ENCODE assay signal across 1 cellular context in the genomic region with DNA sequence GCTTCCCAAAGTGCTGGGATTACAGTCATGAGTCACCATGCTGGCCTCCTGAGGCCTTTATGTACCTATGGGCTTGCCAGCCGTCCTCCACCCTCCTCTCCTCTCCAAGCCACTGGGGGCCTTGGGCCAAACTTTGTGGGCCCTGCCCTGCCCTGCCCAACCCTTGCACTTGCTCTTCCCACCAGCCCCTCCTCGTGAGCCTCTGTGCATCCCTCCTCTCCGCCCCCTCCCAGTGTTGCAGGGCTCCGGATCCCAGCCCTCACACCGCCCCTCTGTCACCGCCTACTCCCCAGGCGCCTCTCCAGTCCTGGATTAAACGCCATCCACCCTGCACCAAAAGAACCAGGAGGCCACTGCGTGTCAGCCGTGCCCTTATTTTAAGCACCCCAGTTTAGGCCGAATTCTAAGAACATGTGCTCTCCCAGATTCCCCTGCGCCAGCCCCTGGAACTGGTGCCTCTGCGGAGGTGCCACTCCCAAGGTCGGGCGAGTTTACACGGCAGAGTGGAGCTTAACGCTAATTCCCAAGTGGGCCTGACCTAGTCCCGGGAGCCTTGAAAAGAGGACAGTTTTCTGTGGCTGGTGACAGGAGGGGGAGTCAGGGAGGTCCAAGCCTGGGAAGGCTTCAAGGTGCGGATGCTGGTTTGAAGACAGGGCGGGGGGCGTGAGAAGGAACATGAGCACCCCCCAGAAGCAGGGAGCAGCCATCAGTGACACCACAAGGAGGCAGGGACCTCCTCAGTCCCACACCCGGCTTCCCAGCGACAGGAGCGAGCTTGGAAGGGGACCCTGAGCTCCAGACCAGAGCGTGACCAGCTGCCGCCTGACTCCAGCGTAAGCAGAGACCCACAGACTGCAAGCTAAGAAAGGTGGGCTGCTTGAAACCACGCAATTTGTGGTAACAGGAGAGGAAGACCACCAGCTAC.
TF ChIP-seq lines count a peak whose summit lies in the region.

No MANE protein-coding gene starts in this region.

TF ChIP-seq in HEK293, 187 proteins besides CTCF, POLR2A, EP300 and RAD21 (continued from another document):
- TF ChIP-seq, protein P1, sequence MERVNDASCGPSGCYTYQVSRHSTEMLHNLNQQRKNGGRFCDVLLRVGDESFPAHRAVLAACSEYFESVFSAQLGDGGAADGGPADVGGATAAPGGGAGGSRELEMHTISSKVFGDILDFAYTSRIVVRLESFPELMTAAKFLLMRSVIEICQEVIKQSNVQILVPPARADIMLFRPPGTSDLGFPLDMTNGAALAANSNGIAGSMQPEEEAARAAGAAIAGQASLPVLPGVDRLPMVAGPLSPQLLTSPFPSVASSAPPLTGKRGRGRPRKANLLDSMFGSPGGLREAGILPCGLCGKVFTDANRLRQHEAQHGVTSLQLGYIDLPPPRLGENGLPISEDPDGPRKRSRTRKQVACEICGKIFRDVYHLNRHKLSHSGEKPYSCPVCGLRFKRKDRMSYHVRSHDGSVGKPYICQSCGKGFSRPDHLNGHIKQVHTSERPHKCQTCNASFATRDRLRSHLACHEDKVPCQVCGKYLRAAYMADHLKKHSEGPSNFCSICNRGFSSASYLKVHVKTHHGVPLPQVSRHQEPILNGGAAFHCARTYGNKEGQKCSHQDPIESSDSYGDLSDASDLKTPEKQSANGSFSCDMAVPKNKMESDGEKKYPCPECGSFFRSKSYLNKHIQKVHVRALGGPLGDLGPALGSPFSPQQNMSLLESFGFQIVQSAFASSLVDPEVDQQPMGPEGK (tag by site-specific recombination; IDR thresholded peaks at IDR 0.05) = peak; percentile 57
- TF ChIP-seq, protein P2, sequence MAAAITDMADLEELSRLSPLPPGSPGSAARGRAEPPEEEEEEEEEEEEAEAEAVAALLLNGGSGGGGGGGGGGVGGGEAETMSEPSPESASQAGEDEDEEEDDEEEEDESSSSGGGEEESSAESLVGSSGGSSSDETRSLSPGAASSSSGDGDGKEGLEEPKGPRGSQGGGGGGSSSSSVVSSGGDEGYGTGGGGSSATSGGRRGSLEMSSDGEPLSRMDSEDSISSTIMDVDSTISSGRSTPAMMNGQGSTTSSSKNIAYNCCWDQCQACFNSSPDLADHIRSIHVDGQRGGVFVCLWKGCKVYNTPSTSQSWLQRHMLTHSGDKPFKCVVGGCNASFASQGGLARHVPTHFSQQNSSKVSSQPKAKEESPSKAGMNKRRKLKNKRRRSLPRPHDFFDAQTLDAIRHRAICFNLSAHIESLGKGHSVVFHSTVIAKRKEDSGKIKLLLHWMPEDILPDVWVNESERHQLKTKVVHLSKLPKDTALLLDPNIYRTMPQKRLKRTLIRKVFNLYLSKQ (tag by site-specific recombination; IDR thresholded peaks at IDR 0.05; ENCODE audit: borderline replicate concordance) = no peak
- TF ChIP-seq ZNF768 (tag by site-specific recombination; IDR thresholded peaks at IDR 0.05) = no peak
- TF ChIP-seq ZNF391 (tag by site-specific recombination; IDR thresholded peaks at IDR 0.05; ENCODE audit: borderline replicate concordance, low read depth) = no peak
- peak; percentile 40; the same call in 1 of the 2 replicates for TF ChIP-seq ZNF600 (tag by site-specific recombination; IDR thresholded peaks at IDR 0.05)
- TF ChIP-seq ZNF341 (tag by site-specific recombination; IDR thresholded peaks at IDR 0.05; ENCODE audit: low read depth) = peak; percentile 15; the same call in 1 of the 2 replicates
- TF ChIP-seq KLF9 (tag by site-specific recombination; IDR thresholded peaks at IDR 0.05; ENCODE audit: low read depth) = no peak
- no peak for TF ChIP-seq ZNF791 (tag by site-specific recombination; IDR thresholded peaks at IDR 0.05)
- no peak for TF ChIP-seq ZBTB20 (tag by site-specific recombination; IDR thresholded peaks at IDR 0.05)
- TF ChIP-seq ZNF48 (tag by site-specific recombination; IDR thresholded peaks at IDR 0.05) = no peak
- TF ChIP-seq, protein P3, sequence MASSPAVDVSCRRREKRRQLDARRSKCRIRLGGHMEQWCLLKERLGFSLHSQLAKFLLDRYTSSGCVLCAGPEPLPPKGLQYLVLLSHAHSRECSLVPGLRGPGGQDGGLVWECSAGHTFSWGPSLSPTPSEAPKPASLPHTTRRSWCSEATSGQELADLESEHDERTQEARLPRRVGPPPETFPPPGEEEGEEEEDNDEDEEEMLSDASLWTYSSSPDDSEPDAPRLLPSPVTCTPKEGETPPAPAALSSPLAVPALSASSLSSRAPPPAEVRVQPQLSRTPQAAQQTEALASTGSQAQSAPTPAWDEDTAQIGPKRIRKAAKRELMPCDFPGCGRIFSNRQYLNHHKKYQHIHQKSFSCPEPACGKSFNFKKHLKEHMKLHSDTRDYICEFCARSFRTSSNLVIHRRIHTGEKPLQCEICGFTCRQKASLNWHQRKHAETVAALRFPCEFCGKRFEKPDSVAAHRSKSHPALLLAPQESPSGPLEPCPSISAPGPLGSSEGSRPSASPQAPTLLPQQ (tag by site-specific recombination; IDR thresholded peaks at IDR 0.05) = no peak
- TF ChIP-seq SP7 (tag by site-specific recombination; IDR thresholded peaks at IDR 0.05) = peak; percentile 78
- TF ChIP-seq ZFP69B (tag by site-specific recombination; IDR thresholded peaks at IDR 0.05) = 0 out of 2 replicates have a peak, but pooled peaks have one; percentile 58
- TF ChIP-seq ZBTB8A (tag by site-specific recombination; IDR thresholded peaks at IDR 0.05) = peak; percentile 31; the same call in 1 of the 2 replicates
- no peak for TF ChIP-seq ZNF121 (tag by site-specific recombination; IDR thresholded peaks at IDR 0.05)
- TF ChIP-seq ZNF843 (tag by site-specific recombination; IDR thresholded peaks at IDR 0.05) = no peak
- TF ChIP-seq ZNF654 (tag by site-specific recombination; IDR thresholded peaks at IDR 0.05; ENCODE audit: low read depth) = no peak
- peak; percentile 92 for TF ChIP-seq EGR2 (tag by site-specific recombination; IDR thresholded peaks at IDR 0.05; ENCODE audit: low read depth)
- TF ChIP-seq ZNF214 (tag by site-specific recombination; IDR thresholded peaks at IDR 0.05; ENCODE audit: borderline replicate concordance) = no peak
- no peak for TF ChIP-seq ZNF777 (tag by site-specific recombination; IDR thresholded peaks at IDR 0.05; ENCODE audit: borderline replicate concordance)
- peak; percentile 98 for TF ChIP-seq KLF1 (tag by site-specific recombination; IDR thresholded peaks at IDR 0.05)
- TF ChIP-seq, protein P4, sequence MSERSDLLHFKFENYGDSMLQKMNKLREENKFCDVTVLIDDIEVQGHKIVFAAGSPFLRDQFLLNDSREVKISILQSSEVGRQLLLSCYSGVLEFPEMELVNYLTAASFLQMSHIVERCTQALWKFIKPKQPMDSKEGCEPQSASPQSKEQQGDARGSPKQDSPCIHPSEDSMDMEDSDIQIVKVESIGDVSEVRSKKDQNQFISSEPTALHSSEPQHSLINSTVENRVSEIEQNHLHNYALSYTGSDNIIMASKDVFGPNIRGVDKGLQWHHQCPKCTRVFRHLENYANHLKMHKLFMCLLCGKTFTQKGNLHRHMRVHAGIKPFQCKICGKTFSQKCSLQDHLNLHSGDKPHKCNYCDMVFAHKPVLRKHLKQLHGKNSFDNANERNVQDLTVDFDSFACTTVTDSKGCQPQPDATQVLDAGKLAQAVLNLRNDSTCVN (tag by site-specific recombination; optimal IDR thresholded peaks at IDR 0.05) = no peak
- no peak for TF ChIP-seq ZNF473 (tag by site-specific recombination; IDR thresholded peaks at IDR 0.05)
- peak; percentile 51 for TF ChIP-seq SP3 (tag by site-specific recombination; IDR thresholded peaks at IDR 0.05)
- TF ChIP-seq, protein P5, sequence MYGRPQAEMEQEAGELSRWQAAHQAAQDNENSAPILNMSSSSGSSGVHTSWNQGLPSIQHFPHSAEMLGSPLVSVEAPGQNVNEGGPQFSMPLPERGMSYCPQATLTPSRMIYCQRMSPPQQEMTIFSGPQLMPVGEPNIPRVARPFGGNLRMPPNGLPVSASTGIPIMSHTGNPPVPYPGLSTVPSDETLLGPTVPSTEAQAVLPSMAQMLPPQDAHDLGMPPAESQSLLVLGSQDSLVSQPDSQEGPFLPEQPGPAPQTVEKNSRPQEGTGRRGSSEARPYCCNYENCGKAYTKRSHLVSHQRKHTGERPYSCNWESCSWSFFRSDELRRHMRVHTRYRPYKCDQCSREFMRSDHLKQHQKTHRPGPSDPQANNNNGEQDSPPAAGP (tag by site-specific recombination; IDR thresholded peaks at IDR 0.05) = peak; percentile 98
- no peak for TF ChIP-seq ZNF830 (tag by site-specific recombination; IDR thresholded peaks at IDR 0.05; ENCODE audit: low read depth)
- TF ChIP-seq SP2 (tag by site-specific recombination; IDR thresholded peaks at IDR 0.05) = peak; percentile 36; the same call in 1 of the 2 replicates
- TF ChIP-seq, protein P6, sequence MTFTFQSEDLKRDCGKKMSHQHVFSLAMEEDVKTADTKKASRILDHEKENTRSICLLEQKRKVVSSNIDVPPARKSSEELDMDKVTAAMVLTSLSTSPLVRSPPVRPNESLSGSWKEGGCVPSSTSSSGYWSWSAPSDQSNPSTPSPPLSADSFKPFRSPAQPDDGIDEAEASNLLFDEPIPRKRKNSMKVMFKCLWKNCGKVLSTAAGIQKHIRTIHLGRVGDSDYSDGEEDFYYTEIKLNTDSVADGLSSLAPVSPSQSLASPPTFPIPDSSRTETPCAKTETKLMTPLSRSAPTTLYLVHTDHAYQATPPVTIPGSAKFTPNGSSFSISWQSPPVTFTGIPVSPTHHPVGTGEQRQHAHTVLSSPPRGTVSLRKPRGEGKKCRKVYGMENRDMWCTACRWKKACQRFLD (tag by site-specific recombination; IDR thresholded peaks at IDR 0.05) = no peak
- TF ChIP-seq ZSCAN16 (tag by site-specific recombination; IDR thresholded peaks at IDR 0.05) = no peak
- TF ChIP-seq ZNF366 (tag by site-specific recombination; conservative IDR thresholded peaks at IDR 0.05) = no peak
- TF ChIP-seq, protein P7, sequence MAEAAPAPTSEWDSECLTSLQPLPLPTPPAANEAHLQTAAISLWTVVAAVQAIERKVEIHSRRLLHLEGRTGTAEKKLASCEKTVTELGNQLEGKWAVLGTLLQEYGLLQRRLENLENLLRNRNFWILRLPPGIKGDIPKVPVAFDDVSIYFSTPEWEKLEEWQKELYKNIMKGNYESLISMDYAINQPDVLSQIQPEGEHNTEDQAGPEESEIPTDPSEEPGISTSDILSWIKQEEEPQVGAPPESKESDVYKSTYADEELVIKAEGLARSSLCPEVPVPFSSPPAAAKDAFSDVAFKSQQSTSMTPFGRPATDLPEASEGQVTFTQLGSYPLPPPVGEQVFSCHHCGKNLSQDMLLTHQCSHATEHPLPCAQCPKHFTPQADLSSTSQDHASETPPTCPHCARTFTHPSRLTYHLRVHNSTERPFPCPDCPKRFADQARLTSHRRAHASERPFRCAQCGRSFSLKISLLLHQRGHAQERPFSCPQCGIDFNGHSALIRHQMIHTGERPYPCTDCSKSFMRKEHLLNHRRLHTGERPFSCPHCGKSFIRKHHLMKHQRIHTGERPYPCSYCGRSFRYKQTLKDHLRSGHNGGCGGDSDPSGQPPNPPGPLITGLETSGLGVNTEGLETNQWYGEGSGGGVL (tag by site-specific recombination; IDR thresholded peaks at IDR 0.05) = no peak
- no peak for TF ChIP-seq ZNF248 (tag by site-specific recombination; IDR thresholded peaks at IDR 0.05)
- TF ChIP-seq OSR2 (tag by site-specific recombination; IDR thresholded peaks at IDR 0.05) = no peak
- no peak for TF ChIP-seq FEZF1 (tag by site-specific recombination; IDR thresholded peaks at IDR 0.05)
- TF ChIP-seq ZNF558 (tag by site-specific recombination; IDR thresholded peaks at IDR 0.05) = no peak
- no peak for TF ChIP-seq ZBTB1 (tag by site-specific recombination; IDR thresholded peaks at IDR 0.05)
- no peak for TF ChIP-seq ZNF132 (tag by site-specific recombination; IDR thresholded peaks at IDR 0.05; ENCODE audit: borderline replicate concordance)
- no peak for TF ChIP-seq GLIS2 (tag by site-specific recombination; IDR thresholded peaks at IDR 0.05)
- TF ChIP-seq ZBTB7A (tag by site-specific recombination; IDR thresholded peaks at IDR 0.05; ENCODE audit: low read depth) = no peak
- no peak for TF ChIP-seq ZNF37A (tag by site-specific recombination; IDR thresholded peaks at IDR 0.05)
- peak; percentile 49 for TF ChIP-seq GLIS1 (tag by site-specific recombination; IDR thresholded peaks at IDR 0.05)
- TF ChIP-seq ZSCAN23 (tag by site-specific recombination; IDR thresholded peaks at IDR 0.05) = no peak
